8 cellular contexts compared by ENCODE assay signal in genomic region chr7:74417419-74417971, GRCh38. TPM values are rescaled to one million over a fixed set of nuclear protein-coding genes. Genes with fewer than 3 reads are reported as not detected.
DNase-seq lines count a peak whose midpoint lies in the region; ATAC-seq and TF ChIP-seq lines count a peak whose summit lies in the region.

No MANE protein-coding gene starts in this region.

- H3K9ac ChIP-seq in liver (ENCODE audit: low read depth in 1 of 2, low read length in 2 of 2) = no peak overlapping the region

- H3K4me3 ChIP-seq in choroid plexus epithelial cell (ENCODE audit: low read depth, low read length) = no peak overlapping the region
- H3K4me3 ChIP-seq in liver (ENCODE audit: low read depth in 1 of 3, low read length in 3 of 3) = no peak overlapping the region

- ATAC-seq in HG02885 (IDR thresholded peaks at IDR 0.05; ENCODE audit: poor library complexity, unreplicated experiment) = no peak

- peak; percentile 6 to 59 for DNase-seq in NCI-H524 (lab: John Stamatoyannopoulos, UW)
- no peak for DNase-seq in NCI-H524 treated with DMSO at 0.1 percent for 48 hours (lab: John Stamatoyannopoulos, UW)
- peak; percentile 13 for DNase-seq in NCI-H2171 (lab: John Stamatoyannopoulos, UW)
- DNase-seq in activated CD4-positive, alpha-beta T cell treated with anti-CD3 and anti-CD28 coated beads for 24 hours (ENCODE audit: low read depth in 2 of 2) = peak; percentile 18 to 36
- DNase-seq in choroid plexus epithelial cell (ENCODE audit: low read depth) = peak; percentile 76
- peak; percentile 53 for DNase-seq in stimulated activated CD4-positive, alpha-beta T cell treated with anti-CD3 and anti-CD28 coated beads, Interleukin-4, amount 100 ng/mL, for 24 hours

- peak; percentile 96 to 100 for TF ChIP-seq RAD21 in liver (IDR thresholded peaks at IDR 0.05)

- no peaks in the 10 kb centered on the region for H3K27me3 ChIP-seq in liver (ENCODE audit: control insufficient read depth in 4 of 4, insufficient read depth in 4 of 4, low read length in 3 of 4)

- peak; percentile 97 for TF ChIP-seq CTCF in choroid plexus epithelial cell (conservative IDR thresholded peaks at IDR 0.05; ENCODE audit: low read depth, low read length)
- peak; percentile 94 for TF ChIP-seq CTCF in liver (IDR thresholded peaks at IDR 0.05; ENCODE audit: low read depth, low read length, missing input control)

- H3K4me1 ChIP-seq in liver (ENCODE audit: control insufficient read depth in 4 of 4, insufficient read depth in 4 of 4, low read length in 3 of 4) = peaks cover 0 to 5% (median 0%) of the 10 kb centered on the region in 4 donors

- 26% methylated on average over 16 of the region's 16 CpGs for WGBS in liver

- H3K27ac ChIP-seq in liver (ENCODE audit: low read depth in 1 of 2, low read length in 2 of 2) = no peak overlapping the region

- no peaks in the 10 kb centered on the region for H3K36me3 ChIP-seq in liver (ENCODE audit: control insufficient read depth in 4 of 4, insufficient read depth in 3 of 4, low read depth in 1 of 4, low read length in 3 of 4)

- no peaks in the 10 kb centered on the region for H3K9me3 ChIP-seq in liver (ENCODE audit: control insufficient read depth in 4 of 4, low read length in 3 of 4)

TF ChIP-seq in liver, 16 proteins besides CTCF, POLR2A, EP300 and RAD21:
- TF ChIP-seq SP1 (IDR thresholded peaks at IDR 0.05) = no peak
- TF ChIP-seq TAF1 (conservative IDR thresholded peaks at IDR 0.05) = no peak
- TF ChIP-seq ZBTB33 (IDR thresholded peaks at IDR 0.05) = no peak
- no peak for TF ChIP-seq NR2F2 (IDR thresholded peaks at IDR 0.05)
- no peak for TF ChIP-seq MAX (IDR thresholded peaks at IDR 0.05)
- no peak for TF ChIP-seq JUND (IDR thresholded peaks at IDR 0.05)
- TF ChIP-seq RXRA (IDR thresholded peaks at IDR 0.05) = no peak
- TF ChIP-seq ATF3 (IDR thresholded peaks at IDR 0.05) = no peak
- no peak for TF ChIP-seq FOXA2 (IDR thresholded peaks at IDR 0.05)
- no peak for TF ChIP-seq FOXA1 (IDR thresholded peaks at IDR 0.05)
- no peak for TF ChIP-seq YY1 (IDR thresholded peaks at IDR 0.05)
- TF ChIP-seq HNF4A (conservative IDR thresholded peaks at IDR 0.05) = no peak
- no peak for TF ChIP-seq GABPA (IDR thresholded peaks at IDR 0.05 in 1 of 2, conservative IDR thresholded peaks at IDR 0.05 in 1 of 2)
- TF ChIP-seq REST (IDR thresholded peaks at IDR 0.05) = no peak
- no peak for TF ChIP-seq HNF4G (IDR thresholded peaks at IDR 0.05)
- TF ChIP-seq EGR1 (IDR thresholded peaks at IDR 0.05; ENCODE audit: low read depth in 2 of 2) = no peak

RNA-seq across cellular contexts. Expression of gene GTF2IRD1, which starts 36.2 kb away (rescaled TPM):
- total RNA-seq in liver = 1 to 10 TPM; 2.0 to 3.3 TPM
- polyA plus RNA-seq in liver = 1 to 10 TPM; 3.3 to 7.4 TPM
